ENCODE assay signal across 24 cellular contexts in genomic region chr3:175656451-175656850, GRCh38.
A peak's percentile ranks its signal among the peaks of the same experiment; 100 is the strongest.
DNase-seq lines count a peak whose midpoint lies in the region; ATAC-seq, FAIRE-seq and TF ChIP-seq lines count a peak whose summit lies in the region.
"Had no signal": no experiment of that assay in that cellular context is flagged by ENCODE, and none has a peak within 500 bp of the region (broad histone marks: within the 10 kb centered on the region; RNA-seq: fewer than 3 reads in every experiment).

No MANE protein-coding gene starts in this region.

- no peak for TF ChIP-seq EP300 in sigmoid colon (IDR thresholded peaks at IDR 0.05)

- H3K27ac Mint-ChIP-seq in activated T-helper 1 cell treated with anti-CD3 and anti-CD28 coated beads, Interleukin-12 subunit alpha, Interleukin-12 subunit beta, Interleukin-2, Interleukin-4 antibody, amounts not matched to agents 30 ng/mL and 10 ng/mL and 1 ng/mL, durations not matched to agents 14 hours and 24 hours and 36 hours: no peak overlapping the region
- H3K27ac Mint-ChIP-seq: B cell; CD4-positive, CD25-positive, alpha-beta regulatory T cell; CD8-positive, alpha-beta T cell had no signal

- H3K27me3 Mint-ChIP-seq in activated T-helper 1 cell treated with anti-CD3 and anti-CD28 coated beads, Interleukin-12 subunit alpha, Interleukin-12 subunit beta, Interleukin-2, Interleukin-4 antibody, amounts not matched to agents 30 ng/mL and 10 ng/mL and 1 ng/mL, durations not matched to agents 14 hours and 24 hours and 36 hours (ENCODE audit: insufficient read depth): no peaks in the 10 kb centered on the region
- H3K27me3 Mint-ChIP-seq: B cell; CD4-positive, CD25-positive, alpha-beta regulatory T cell had no signal

- no peaks in the 10 kb centered on the region for H3K36me3 ChIP-seq in pancreas
- H3K36me3 ChIP-seq in sigmoid colon: no peaks in the 10 kb centered on the region
- H3K36me3 ChIP-seq: BLaER1 had no signal

- no peak overlapping the region for H3K4me3 Mint-ChIP-seq in activated T-helper 1 cell treated with anti-CD3 and anti-CD28 coated beads, Interleukin-12 subunit alpha, Interleukin-12 subunit beta, Interleukin-2, Interleukin-4 antibody, amounts not matched to agents 30 ng/mL and 10 ng/mL and 1 ng/mL, durations not matched to agents 14 hours and 24 hours and 36 hours
- H3K4me3 Mint-ChIP-seq: B cell; CD4-positive, CD25-positive, alpha-beta regulatory T cell; CD8-positive, alpha-beta T cell; H9 had no signal

- DNase-seq in SIG-M5 treated with dmso at 0.1 percent for 504 hours (lab: John Stamatoyannopoulos, UW; ENCODE audit: unreplicated experiment): peak; percentile 23
- no peak for DNase-seq in SIG-M5 (lab: John Stamatoyannopoulos, UW)
- DNase-seq in epithelial cell of esophagus (ENCODE audit: low read depth): peak; percentile 43
- DNase-seq in pancreas: no peak
- DNase-seq in activated T-helper 1 cell treated with anti-CD3 and anti-CD28 coated beads, Interleukin-12 subunit alpha, Interleukin-12 subunit beta, Interleukin-2, Interleukin-4 antibody, amounts not matched to agents 30 ng/mL and 10 ng/mL and 1 ng/mL, durations not matched to agents 14 hours and 24 hours and 36 hours (ENCODE audit: low spot score): no peak
- DNase-seq in NCI-H1417 (lab: John Stamatoyannopoulos, UW): no peak
- DNase-seq in sigmoid colon: no peak
- DNase-seq: Caco-2; CD4-positive, CD25-positive, alpha-beta regulatory T cell; CD8-positive, alpha-beta T cell; DMS153; DND-41; GM23248; H9 had no signal

- H3K4me3 ChIP-seq in epithelial cell of esophagus (ENCODE audit: low read length) (no peak overlapping the region), pancreas (no peak overlapping the region), sigmoid colon (no peak overlapping the region)
- H3K4me3 ChIP-seq: BLaER1, GM23248 had no signal

- TF ChIP-seq CTCF in epithelial cell of esophagus (IDR thresholded peaks at IDR 0.05; ENCODE audit: insufficient read depth, low read depth, low read length, missing control alignments): no peak
- TF ChIP-seq CTCF in pancreas (IDR thresholded peaks at IDR 0.05): no peak
- TF ChIP-seq CTCF in sigmoid colon (IDR thresholded peaks at IDR 0.05): no peak

- intact Hi-C loops in pancreas (cut with DNase I) (no loop called here), sigmoid colon (cut with DNase I) (no loop called here)
- intact Hi-C loops in activated T-helper 1 cell treated with anti-CD3 and anti-CD28 coated beads, Interleukin-12 subunit alpha, Interleukin-12 subunit beta, Interleukin-2, Interleukin-4 antibody, amounts not matched to agents 30 ng/mL and 10 ng/mL and 1 ng/mL, durations not matched to agents 14 hours and 24 hours and 36 hours (cut with micrococcal nuclease): no loop called here

- H3K4me1 ChIP-seq in pancreas: no peaks in the 10 kb centered on the region
- H3K4me1 ChIP-seq in sigmoid colon: no peaks in the 10 kb centered on the region
- H3K4me1 ChIP-seq: BLaER1, Caco-2 had no signal

- no peaks in the 10 kb centered on the region for H3K9me3 ChIP-seq in pancreas
- no peaks in the 10 kb centered on the region for H3K9me3 ChIP-seq in sigmoid colon
- H3K9me3 ChIP-seq: BLaER1, Caco-2 had no signal

- no peak for TF ChIP-seq POLR2A in sigmoid colon (IDR thresholded peaks at IDR 0.05)

- FAIRE-seq in pancreas (lab: Jason Lieb, UNC): peak; percentile 20
- FAIRE-seq: A204.1, G401.6, GM12892, GM19239 had no signal

- H3K27ac ChIP-seq in pancreas (no peak overlapping the region), sigmoid colon (no peak overlapping the region)
- H3K27ac ChIP-seq: 22Rv1, BLaER1, C4-2B, GM23248 had no signal

- ATAC-seq in pancreas: no peak
- ATAC-seq in GM18517 (IDR thresholded peaks at IDR 0.05; ENCODE audit: unreplicated experiment): no peak
- ATAC-seq: CD8-positive, alpha-beta T cell; HCT116 had no signal

- H3K4me1 Mint-ChIP-seq in activated T-helper 1 cell treated with anti-CD3 and anti-CD28 coated beads, Interleukin-12 subunit alpha, Interleukin-12 subunit beta, Interleukin-2, Interleukin-4 antibody, amounts not matched to agents 30 ng/mL and 10 ng/mL and 1 ng/mL, durations not matched to agents 14 hours and 24 hours and 36 hours (ENCODE audit: low read depth): no peaks in the 10 kb centered on the region
- H3K4me1 Mint-ChIP-seq: B cell; CD4-positive, CD25-positive, alpha-beta regulatory T cell had no signal

- no peaks in the 10 kb centered on the region for H3K27me3 ChIP-seq in pancreas
- no peaks in the 10 kb centered on the region for H3K27me3 ChIP-seq in sigmoid colon
- H3K27me3 ChIP-seq: BLaER1 had no signal

- H3K9me3 Mint-ChIP-seq in activated T-helper 1 cell treated with anti-CD3 and anti-CD28 coated beads, Interleukin-12 subunit alpha, Interleukin-12 subunit beta, Interleukin-2, Interleukin-4 antibody, amounts not matched to agents 30 ng/mL and 10 ng/mL and 1 ng/mL, durations not matched to agents 14 hours and 24 hours and 36 hours: peaks cover 12% of the 10 kb centered on the region
- H3K9me3 Mint-ChIP-seq: H9 had no signal

- 74 to 88% methylated on average over 1 of the region's 1 CpG for WGBS in pancreas, 2 donors
- 78 to 90% methylated on average over 1 of the region's 1 CpG for whole genome bisulfite sequencing in sigmoid colon, 2 donors

- H3K36me3 Mint-ChIP-seq in activated T-helper 1 cell treated with anti-CD3 and anti-CD28 coated beads, Interleukin-12 subunit alpha, Interleukin-12 subunit beta, Interleukin-2, Interleukin-4 antibody, amounts not matched to agents 30 ng/mL and 10 ng/mL and 1 ng/mL, durations not matched to agents 14 hours and 24 hours and 36 hours (ENCODE audit: low read depth): no peaks in the 10 kb centered on the region
- H3K36me3 Mint-ChIP-seq: CD4-positive, CD25-positive, alpha-beta regulatory T cell; CD8-positive, alpha-beta T cell had no signal

Comparison
In these comparisons a context has a peak if more than half of its experiments do, and no peak if none do; other contexts are left out.
1. DNase-seq: peak in SIG-M5 treated with dmso at 0.1 percent for 504 hours (single experiment) and epithelial cell of esophagus (single experiment); none in SIG-M5 (single experiment), pancreas (0 of 6), activated T-helper 1 cell treated with anti-CD3 and anti-CD28 coated beads, Interleukin-12 subunit alpha, Interleukin-12 subunit beta, Interleukin-2, Interleukin-4 antibody, amounts not matched to agents 30 ng/mL and 10 ng/mL and 1 ng/mL, durations not matched to agents 14 hours and 24 hours and 36 hours (single experiment), NCI-H1417 (0 of 3) and sigmoid colon (single experiment).